Comparison of ENCODE assay signal across 8 cellular contexts in genomic region chr3:183285828-183286457, GRCh38. TPM values are rescaled to one million over a fixed set of nuclear protein-coding genes. Genes with fewer than 3 reads are reported as not detected.
A peak's percentile ranks its signal among the peaks of the same experiment; 100 is the strongest.
DNase-seq lines count a peak whose midpoint lies in the region; ATAC-seq and TF ChIP-seq lines count a peak whose summit lies in the region.

No MANE protein-coding gene starts in this region.

- ATAC-seq in GM19035 (IDR thresholded peaks at IDR 0.05; ENCODE audit: unreplicated experiment) (peak; percentile 95), HG03280 (IDR thresholded peaks at IDR 0.05; ENCODE audit: unreplicated experiment) (peak; percentile 91), naive B cell (ENCODE audit: low read depth in 2 of 2) (peak; percentile 97 to 98)

- peak overlapping the region; percentile 46 to 86 (median 80) for H3K27ac Mint-ChIP-seq in naive B cell

- DNase-seq in AG09319 (ENCODE audit: extremely low read depth, low read depth) (peak; percentile 78), NK-92 (lab: John Stamatoyannopoulos, UW; ENCODE audit: unreplicated experiment) (peak; percentile 72), epithelial cell of prostate (ENCODE audit: low read depth, low spot score) (peak; percentile 98), naive B cell (peak; percentile 78)
- peak; percentile 92 for DNase-seq in activated CD8-positive, alpha-beta memory T cell treated with anti-CD3 and anti-CD28 coated beads, Interleukin-2, amount 50 U/mL, for 48 hours
- peak; percentile 95 for DNase-seq in stimulated activated naive CD4-positive, alpha-beta T cell treated with Interleukin-2 at 50 U/mL for 16 hours (lab: John Stamatoyannopoulos, UW)

- peak overlapping the region in 7 of 8 donors; percentile 7 to 77 (median 45) for H3K4me3 Mint-ChIP-seq in naive B cell

- peaks cover 7 to 18% (median 10%) of the 10 kb centered on the region in 3 donors for H3K27me3 Mint-ChIP-seq in naive B cell

- H3K27ac ChIP-seq in epithelial cell of prostate: peak overlapping the region; percentile 79

- no peaks in the 10 kb centered on the region for H3K36me3 Mint-ChIP-seq in naive B cell

- H3K9me3 Mint-ChIP-seq in naive B cell: no peaks in the 10 kb centered on the region

- no peak for TF ChIP-seq CTCF in AG09319 (IDR thresholded peaks at IDR 0.05; ENCODE audit: low read depth, low read length)

- peaks cover 8 to 19% (median 12%) of the 10 kb centered on the region in 3 donors for H3K4me1 Mint-ChIP-seq in naive B cell

RNA-seq across cellular contexts. Expression of gene B3GNT5, which starts 32.9 kb away (rescaled TPM):
- under 1 TPM in 2 of 6 donors, not detected in 4; 0.17 to 0.41 TPM for polyA plus RNA-seq in naive B cell (ENCODE audit: low read depth in 6 of 6)

Comparison
In these comparisons a context has a peak if more than half of its experiments do, and no peak if none do; other contexts are left out.
1. Peak in every context shown above with its lines: DNase-seq, ATAC-seq and H3K27ac ChIP-seq.